In the genomic region with DNA sequence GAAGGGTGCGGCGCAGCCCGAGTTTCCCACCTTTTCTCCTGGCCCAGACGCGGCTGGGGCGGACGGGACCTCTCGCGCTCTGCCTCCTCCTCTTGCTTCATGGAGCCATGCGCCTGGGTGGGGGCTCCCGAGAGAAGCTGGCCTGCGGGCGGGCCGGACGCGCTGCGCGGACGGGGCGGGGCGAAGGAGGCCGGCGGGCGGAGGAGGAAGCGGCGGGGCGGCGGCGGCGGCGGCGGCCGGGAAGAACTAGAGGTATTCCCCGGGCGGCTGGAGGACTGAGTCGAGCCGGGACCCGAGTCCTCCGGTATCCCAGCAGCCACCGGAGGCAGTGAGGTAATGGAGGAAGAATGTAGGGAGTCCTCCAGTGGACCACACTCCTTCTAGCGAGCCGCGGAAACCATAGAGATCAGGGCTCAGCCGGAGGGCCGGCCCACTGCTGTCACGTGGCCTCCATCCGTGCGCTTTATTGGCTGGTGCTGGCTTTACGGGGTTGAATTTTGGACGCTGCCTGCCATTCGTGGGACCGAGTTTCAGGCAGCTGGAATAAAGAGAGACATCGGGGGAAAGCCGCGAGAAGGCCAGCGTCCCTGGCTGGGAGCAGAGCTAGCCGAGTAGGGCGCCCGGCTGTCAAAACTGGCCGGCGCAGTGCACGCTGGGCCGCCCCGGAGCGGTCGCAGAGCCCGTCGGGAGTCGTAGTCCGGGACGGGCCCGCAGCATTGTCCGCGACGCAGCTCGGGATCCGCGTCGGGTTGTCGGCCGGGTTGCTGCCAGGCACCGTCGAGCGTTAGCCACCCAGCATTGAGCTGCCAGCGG, we compare ENCODE assay signal across 7 cellular contexts. TPM values are rescaled to one million over a fixed set of nuclear protein-coding genes. Genes with fewer than 3 reads are reported as not detected.
DNase-seq lines count a peak whose midpoint lies in the region; ATAC-seq and TF ChIP-seq lines count a peak whose summit lies in the region.
"Not testable (repeated sequence)": the region's sequence is repeated elsewhere in the genome, so short reads cannot be mapped to it uniquely, and the experiment has no call there.

A gene (minus strand): TSS at position 177 of the 813 bp plus-strand sequence. CDS start 11,722 bp downstream, outside the sequence.

- not testable (repeated sequence) for BruUV-seq in mammary epithelial cell (replicated peaks; lab: Mats Ljungman, UMichigan)

- not testable (repeated sequence) for H4K20me1 ChIP-seq in mammary epithelial cell (ENCODE audit: insufficient read depth, low read length)

- not testable (repeated sequence) for H3K9me3 ChIP-seq in mammary epithelial cell (replicated peaks; ENCODE audit: insufficient read depth, low read length); iPS-18a (ENCODE audit: control insufficient read depth, low read depth, low read length); sigmoid colon

- H3K27me3 ChIP-seq in mammary epithelial cell (ENCODE audit: insufficient read depth, low read length); iPS-18a (ENCODE audit: control insufficient read depth, insufficient read depth, low read length); sigmoid colon: not testable (repeated sequence)

- peak within 1 kb of the TSS; percentile 82 for H3K9ac ChIP-seq in mammary epithelial cell (ENCODE audit: insufficient read depth, low read length)
- H3K9ac ChIP-seq in iPS-18a (ENCODE audit: low read length) = peak within 1 kb of the TSS; percentile 52

- TF ChIP-seq POLR2A in GM18526 (IDR thresholded peaks at IDR 0.05; ENCODE audit: extremely low read depth, insufficient read length) = peak; percentile 32
- TF ChIP-seq POLR2A in sigmoid colon (IDR thresholded peaks at IDR 0.05) = peak; percentile 31 to 49

- peak within 1 kb of the TSS; percentile 86 for H2AFZ ChIP-seq in mammary epithelial cell (ENCODE audit: low read depth, low read length)

- peaks cover 15% of the 10 kb centered on the region for H3K36me3 ChIP-seq in mammary epithelial cell (ENCODE audit: insufficient read depth, low read length)
- peaks cover 24% of the 10 kb centered on the region for H3K36me3 ChIP-seq in iPS-18a (ENCODE audit: control insufficient read depth, low read depth, low read length)
- H3K36me3 ChIP-seq in sigmoid colon = peaks cover 0 to 28% (median 1%) of the 10 kb centered on the region in 4 donors

- peak within 1 kb of the TSS; percentile 67 for H3K27ac ChIP-seq in mammary epithelial cell (ENCODE audit: insufficient read depth, low read depth, low read length)
- not testable (repeated sequence) for H3K27ac ChIP-seq in iPS-18a (ENCODE audit: low read length)
- H3K27ac ChIP-seq in sigmoid colon = peak within 1 kb of the TSS; percentile 87 to 92 (median 90)

- intact Hi-C loops in mammary epithelial cell (cut with micrococcal nuclease) = loop anchor here (5.0 kb wide), 1 partner anchor 46 kb away; no protein-coding TSS in a partner anchor
- intact Hi-C loops in sigmoid colon (cut with DNase I) = loop anchor here (2.0 to 5.0 kb wide), 2 partner anchors 66 to 205 kb away; a partner anchor contains a TSS

- in situ Hi-C loops in mammary epithelial cell (cut with MboI; ENCODE audit: low sequenced_read_pairs in 2 of 2) = not testable (repeated sequence)

- dilution Hi-C loops in mammary epithelial cell (cut with HindIII; ENCODE audit: low sequenced_read_pairs) = not testable (repeated sequence)

- peak within 1 kb of the TSS; percentile 86 for H3K4me2 ChIP-seq in mammary epithelial cell (ENCODE audit: insufficient read depth, low read depth, low read length)

- TF ChIP-seq EP300 in sigmoid colon (IDR thresholded peaks at IDR 0.05) = not testable (repeated sequence)

- peaks cover 56% of the 10 kb centered on the region for H3K79me2 ChIP-seq in mammary epithelial cell (ENCODE audit: insufficient read depth, low read length)

- TF ChIP-seq CTCF in mammary epithelial cell (conservative IDR thresholded peaks at IDR 0.05 in 1 of 2, IDR thresholded peaks at IDR 0.05 in 1 of 2; ENCODE audit: extremely low read depth in 1 of 2, insufficient read depth in 1 of 2, low read depth in 1 of 2, low read length in 2 of 2); sigmoid colon (IDR thresholded peaks at IDR 0.05): not testable (repeated sequence)

- WGBS in mammary epithelial cell (ENCODE audit: low coverage, missing lambda C conversion rate) = 0% methylated on average over 1 of the region's 85 CpGs
- WGBS in sigmoid colon, 2 donors = 0 to 1% methylated on average over 78 to 79 of the region's 85 CpGs

- CTCF ChIA-PET in mammary epithelial cell (lab: Charles Lee; ENCODE audit: low non-redundant PET) = not testable (repeated sequence)

- H3K4me1 ChIP-seq in mammary epithelial cell (ENCODE audit: insufficient read depth, low read length) = peaks cover 20% of the 10 kb centered on the region
- peaks cover 14% of the 10 kb centered on the region for H3K4me1 ChIP-seq in iPS-18a (ENCODE audit: control insufficient read depth, low read depth, low read length)
- peaks cover 0 to 56% (median 40%) of the 10 kb centered on the region in 4 donors for H3K4me1 ChIP-seq in sigmoid colon

- DNase-seq in NCI-H2227 (lab: John Stamatoyannopoulos, UW; ENCODE audit: unreplicated experiment) (peak; percentile 79), mammary epithelial cell (peak; percentile 71), sigmoid colon (peak; percentile 93)
- peak; percentile 22 to 55 (median 42) for DNase-seq in activated CD4-positive, CD25-positive, alpha-beta regulatory T cell (lab: John Stamatoyannopoulos, UW)

- H3K4me3 ChIP-seq in mammary epithelial cell (replicated peaks in 1 of 3; ENCODE audit: insufficient read depth in 1 of 3, low read depth in 2 of 3, low read length in 3 of 3) (peak within 1 kb of the TSS; percentile 53 to 66 (median 64)), iPS-18a (ENCODE audit: low read length) (peak within 1 kb of the TSS; percentile 71), sigmoid colon (peak within 1 kb of the TSS; percentile 49 to 63 (median 60))

- peak; percentile 90 for ATAC-seq in HG03039 (IDR thresholded peaks at IDR 0.05; ENCODE audit: unreplicated experiment)

RNA-seq across cellular contexts. Expression of the gene that starts here (rescaled TPM):
- total RNA-seq in mammary epithelial cell (10 to 100 TPM; 23.8 to 29.8 TPM), sigmoid colon (10 to 100 TPM in 2 of 4 donors, 1 to 10 TPM in 2; 7.8 to 12.2 (median 9.3) TPM)
- polyA plus RNA-seq in mammary epithelial cell (17.8 TPM), sigmoid colon (1 to 10 TPM; 3.6 to 9.0 (median 5.3) TPM)
- polyA minus RNA-seq in mammary epithelial cell = 23.3 TPM

Comparison
In these comparisons a context has a peak if more than half of its experiments do, and no peak if none do; other contexts are left out.
1. DNase-seq: peak in every context shown above with its lines; median percentile 93 in sigmoid colon; 79 in NCI-H2227; 71 in mammary epithelial cell; 42 in activated CD4-positive, CD25-positive, alpha-beta regulatory T cell.